In the genomic region with DNA sequence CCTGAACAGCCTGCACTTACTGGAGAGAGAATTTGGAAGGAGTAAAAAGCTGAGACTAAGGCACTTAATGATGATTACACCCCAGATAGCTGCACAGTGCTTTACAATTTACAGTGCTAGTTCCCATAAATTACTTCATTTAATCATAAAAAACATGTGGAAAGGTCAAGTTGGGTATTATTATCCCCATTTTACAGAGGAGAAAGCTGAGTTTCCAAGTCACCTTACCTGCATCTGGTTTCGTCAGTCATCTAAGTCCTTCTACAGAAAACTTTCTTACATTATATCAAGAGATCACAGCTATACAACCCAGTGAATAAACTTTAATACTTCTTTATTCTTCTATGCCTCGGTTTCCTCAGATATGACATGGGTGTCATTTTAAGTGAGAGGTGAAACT, we compare ENCODE assay signal across 15 cellular contexts. TPM values are rescaled to one million over a fixed set of nuclear protein-coding genes. Genes with fewer than 3 reads are reported as not detected.
A peak's percentile ranks its signal among the peaks of the same experiment; 100 is the strongest.
DNase-seq lines count a peak whose midpoint lies in the region; TF ChIP-seq lines count a peak whose summit lies in the region.
"Had no signal": no experiment of that assay in that cellular context is flagged by ENCODE, and none has a peak within 500 bp of the region (broad histone marks: within the 10 kb centered on the region; RNA-seq: fewer than 3 reads in every experiment).

No MANE protein-coding gene starts in this region.

- H3K4me1 Mint-ChIP-seq in endodermal cell, result peaks cover 33% of the 10 kb centered on the region
- H3K4me1 Mint-ChIP-seq in activated naive CD4-positive, alpha-beta T cell treated with anti-CD3 and anti-CD28 coated beads for 36 hours (ENCODE audit: low read depth), result peaks cover 8% of the 10 kb centered on the region

- H3K79me2 ChIP-seq in KMS-11 (ENCODE audit: insufficient read depth, low read depth) (peaks cover 81% of the 10 kb centered on the region), neural cell (replicated peaks; ENCODE audit: insufficient read depth, low read length) (peaks cover 46% of the 10 kb centered on the region)

- H4K20me1 ChIP-seq in KMS-11 (ENCODE audit: insufficient read depth) (0 out of 2 replicates have a peak, but pooled peaks cover 6% of the 10 kb centered on the region), neural cell (ENCODE audit: insufficient read depth) (no peaks in the 10 kb centered on the region)

- no peaks in the 10 kb centered on the region for H3F3A ChIP-seq in neural cell (ENCODE audit: insufficient read depth, low read length, poor library complexity, severe bottlenecking)

- H3K27me3 ChIP-seq in AG04450 (ENCODE audit: control insufficient read depth, insufficient read depth, low read length), result no peaks in the 10 kb centered on the region
- no peaks in the 10 kb centered on the region for H3K27me3 ChIP-seq in KMS-11 (ENCODE audit: insufficient read depth, low read depth)
- no peaks in the 10 kb centered on the region for H3K27me3 ChIP-seq in endodermal cell (ENCODE audit: control insufficient read depth, insufficient read depth, low read length, poor library complexity, severe bottlenecking)
- H3K27me3 ChIP-seq in neural cell (ENCODE audit: insufficient read depth, low read depth, low read length), result peaks cover 20% of the 10 kb centered on the region
- no peaks in the 10 kb centered on the region for H3K27me3 ChIP-seq in suprapubic skin
- H3K27me3 ChIP-seq: ascending aorta had no signal

- peak overlapping the region; percentile 92 for H3K4me2 ChIP-seq in KMS-11
- no peak overlapping the region for H3K4me2 ChIP-seq in neural cell (ENCODE audit: low read length)

- H2AFZ ChIP-seq in KMS-11 (ENCODE audit: low read depth), result no peak overlapping the region
- no peak overlapping the region for H2AFZ ChIP-seq in neural cell (ENCODE audit: low read depth, low read length)

- no peak for TF ChIP-seq RAD21 in neural cell (conservative IDR thresholded peaks at IDR 0.05)

- CTCF ChIA-PET in AG04450 (lab: Charles Lee), result interaction anchor here (0.6 to 2.7 kb wide), 13 partner anchors 12 to 780 kb away, joined by 3 to 15 read pairs (median 4); no protein-coding TSS in a partner anchor
- CTCF ChIA-PET in activated naive CD4-positive, alpha-beta T cell treated with anti-CD3 and anti-CD28 coated beads for 36 hours (lab: Charles Lee), result interaction anchor here (0.6 to 0.9 kb wide), 2 partner anchors 39 to 662 kb away, joined by 3 read pairs; no protein-coding TSS in a partner anchor

- TF ChIP-seq EP300 in neural cell (conservative IDR thresholded peaks at IDR 0.05; ENCODE audit: poor library complexity, severe bottlenecking), result no peak
- no peak for TF ChIP-seq EP300 in suprapubic skin (IDR thresholded peaks at IDR 0.05)

- TF ChIP-seq CTCF in AG04450 (IDR thresholded peaks at IDR 0.05; ENCODE audit: low read depth, low read length), result no peak
- TF ChIP-seq CTCF in KMS-11 (conservative IDR thresholded peaks at IDR 0.05; ENCODE audit: low read depth, low read length), result no peak
- TF ChIP-seq CTCF in endodermal cell (conservative IDR thresholded peaks at IDR 0.05), result no peak
- TF ChIP-seq CTCF in neural cell (IDR thresholded peaks at IDR 0.05; ENCODE audit: poor library complexity, severe bottlenecking), result no peak
- TF ChIP-seq CTCF in suprapubic skin (IDR thresholded peaks at IDR 0.05), result no peak

- no peak for TF ChIP-seq POLR2A in suprapubic skin (IDR thresholded peaks at IDR 0.05)

- H3K36me3 Mint-ChIP-seq in endodermal cell (ENCODE audit: low read depth), result no peaks in the 10 kb centered on the region
- H3K36me3 Mint-ChIP-seq in activated naive CD4-positive, alpha-beta T cell treated with anti-CD3 and anti-CD28 coated beads for 36 hours (ENCODE audit: low read depth), result no peaks in the 10 kb centered on the region

- peak overlapping the region; percentile 1; the same call in 1 of the 2 replicates for H3K4me3 ChIP-seq in AG04450 (ENCODE audit: low read depth, low read length)
- no peak overlapping the region for H3K4me3 ChIP-seq in KMS-11 (IDR thresholded peaks at IDR 0.05; ENCODE audit: insufficient read depth, low read depth, low read length)
- peak overlapping the region; percentile 87 for H3K4me3 ChIP-seq in endodermal cell (ENCODE audit: low read length)
- H3K4me3 ChIP-seq in neural cell (ENCODE audit: low read length), result peak overlapping the region; percentile 78
- no peak overlapping the region for H3K4me3 ChIP-seq in suprapubic skin

- H3K9me3 ChIP-seq in AG04450 (ENCODE audit: control insufficient read depth, insufficient read depth, low read length) (no peaks in the 10 kb centered on the region), endodermal cell (ENCODE audit: control insufficient read depth, low read length) (no peaks in the 10 kb centered on the region), neural cell (ENCODE audit: low read length) (no peaks in the 10 kb centered on the region), suprapubic skin (no peaks in the 10 kb centered on the region)
- H3K9me3 ChIP-seq: ascending aorta had no signal

- H3K27ac Mint-ChIP-seq in endodermal cell, result no peak overlapping the region
- no peak overlapping the region for H3K27ac Mint-ChIP-seq in activated naive CD4-positive, alpha-beta T cell treated with anti-CD3 and anti-CD28 coated beads for 36 hours

- H3K9me3 Mint-ChIP-seq in endodermal cell, result no peaks in the 10 kb centered on the region
- no peaks in the 10 kb centered on the region for H3K9me3 Mint-ChIP-seq in activated naive CD4-positive, alpha-beta T cell treated with anti-CD3 and anti-CD28 coated beads for 36 hours

- POLR2A ChIA-PET in AG04450 (lab: Yijun Ruan, JAX), result interaction anchor here (0.9 kb wide), 2 partner anchors 12 to 514 kb away, joined by 4 read pairs; no protein-coding TSS in a partner anchor

- intact Hi-C loops in activated naive CD4-positive, alpha-beta T cell treated with anti-CD3 and anti-CD28 coated beads for 36 hours (cut with micrococcal nuclease), result loop anchor here (5.0 kb wide), 2 partner anchors 185 to 210 kb away; no protein-coding TSS in a partner anchor

- H3K36me3 ChIP-seq in KMS-11 (ENCODE audit: insufficient read depth) (no peaks in the 10 kb centered on the region), endodermal cell (ENCODE audit: control insufficient read depth, insufficient read depth, low read length) (no peaks in the 10 kb centered on the region), neural cell (ENCODE audit: insufficient read depth, low read length) (no peaks in the 10 kb centered on the region), suprapubic skin (no peaks in the 10 kb centered on the region)
- H3K36me3 ChIP-seq: ascending aorta had no signal

- WGBS in endodermal cell (ENCODE audit: insufficient coverage in 1 of 2, insufficient read length in 1 of 2), 2 experiments, result 97 to 100% methylated on average over 1 to 2 of the region's 2 CpGs
- WGBS in suprapubic skin, result 92% methylated on average over 2 of the region's 2 CpGs

- peaks cover 4% of the 10 kb centered on the region for H3K27me3 Mint-ChIP-seq in endodermal cell (ENCODE audit: insufficient read depth)
- peaks cover 33% of the 10 kb centered on the region for H3K27me3 Mint-ChIP-seq in activated naive CD4-positive, alpha-beta T cell treated with anti-CD3 and anti-CD28 coated beads for 36 hours (ENCODE audit: low read depth)

- H3K4me3 Mint-ChIP-seq in endodermal cell, result peak overlapping the region; percentile 98
- no peak overlapping the region for H3K4me3 Mint-ChIP-seq in activated naive CD4-positive, alpha-beta T cell treated with anti-CD3 and anti-CD28 coated beads for 36 hours

- peak overlapping the region; percentile 95; the same call in 1 of the 2 replicates for H3K9ac ChIP-seq in KMS-11
- no peak overlapping the region for H3K9ac ChIP-seq in endodermal cell (ENCODE audit: extremely low read depth, low read length, poor library complexity, severe bottlenecking)
- H3K9ac ChIP-seq in neural cell (ENCODE audit: low read length), result no peak overlapping the region

- H3K27ac ChIP-seq in AG04450 (ENCODE audit: low read depth, low read length), result no peak overlapping the region
- H3K27ac ChIP-seq in KMS-11, result peak overlapping the region; percentile 87; the same call in 1 of the 2 replicates
- no peak overlapping the region for H3K27ac ChIP-seq in endodermal cell (ENCODE audit: low read depth, low read length)
- no peak overlapping the region for H3K27ac ChIP-seq in neural cell (ENCODE audit: low read length)
- no peak overlapping the region for H3K27ac ChIP-seq in suprapubic skin
- H3K27ac ChIP-seq: ascending aorta, GM23248 had no signal

- no peaks in the 10 kb centered on the region for H3K9me2 ChIP-seq in neural cell (ENCODE audit: insufficient read depth, low read length)

- DNase-seq in AG04450 (ENCODE audit: low read depth, low spot score), result no peak
- no peak for DNase-seq in endodermal cell
- no peak for DNase-seq in suprapubic skin (ENCODE audit: low spot score in 2 of 2)
- no peak for DNase-seq in activated CD4-positive, CD25-positive, alpha-beta regulatory T cell (lab: John Stamatoyannopoulos, UW)
- DNase-seq in cerebellar cortex (ENCODE audit: low spot score), result no peak
- DNase-seq in activated naive CD4-positive, alpha-beta T cell treated with anti-CD3 and anti-CD28 coated beads for 36 hours, result no peak
- DNase-seq: activated CD4-positive, CD25-positive, alpha-beta regulatory T cell treated with anti-CD3 and anti-CD28 coated beads, Interleukin-2, amount 50 U/mL, for 72 hours; activated gamma-delta T cell treated with Interleukin-2 at 50 U/mL for 16 hours; stimulated activated CD4-positive, alpha-beta T cell treated with anti-CD3 and anti-CD28 coated beads, Interleukin-12 subunit alpha, Interleukin-12 subunit beta, amount 100 ng/mL, for 4 hours; stimulated activated naive CD4-positive, alpha-beta T cell had no signal

- H3K4me1 ChIP-seq in KMS-11 (ENCODE audit: low read depth, poor library complexity, severe bottlenecking) (peaks cover 39% of the 10 kb centered on the region), endodermal cell (ENCODE audit: control insufficient read depth, insufficient read depth, low read length) (peaks cover 4% of the 10 kb centered on the region), suprapubic skin (peaks cover 34% of the 10 kb centered on the region)

TF ChIP-seq in neural cell, 6 proteins besides CTCF, POLR2A, EP300 and RAD21 (continues in another document):
- no peak for TF ChIP-seq POLR2AphosphoS5 (IDR thresholded peaks at IDR 0.05)
- TF ChIP-seq MXI1 (conservative IDR thresholded peaks at IDR 0.05; ENCODE audit: poor library complexity, severe bottlenecking), result no peak

RNA-seq across cellular contexts. Expression of gene PTPRK, which starts 3.3 kb away (rescaled TPM):
- polyA plus RNA-seq in AG04450 (2011; rRNA removed) (37.8 and 53.7 TPM in 2 replicates), neural cell (10.4 and 14.9 TPM in 2 replicates)
- polyA minus RNA-seq in AG04450 (2011; rRNA and poly(A)+ RNA removed), result 95.3 and 115 TPM in 2 replicates
- total RNA-seq in endodermal cell (10 to 100 TPM; 46.4 to 57.6 TPM), suprapubic skin (10 to 100 TPM; 40.1 to 82.0 (median 57.6) TPM)
- 31.9 TPM for polyA plus RNA-seq in endodermal cell (2013, experiment 1 of 2)
- 29.8 TPM for polyA plus RNA-seq in endodermal cell (2013, experiment 2 of 2)
- 47.0 and 49.2 TPM in 2 replicates for polyA minus RNA-seq in neural cell
- total RNA-seq in activated naive CD4-positive, alpha-beta T cell treated with anti-CD3 and anti-CD28 coated beads for 36 hours, result 1 to 10 TPM; 5.5 to 8.0 TPM
- total RNA-seq: G401 had no signal

Comparison
In these comparisons a context has a peak if more than half of its experiments do, and no peak if none do; other contexts are left out.
1. H3K4me3 ChIP-seq: peak in AG04450 (single experiment), endodermal cell (single experiment) and neural cell (single experiment); none in KMS-11 (single experiment) and suprapubic skin (single experiment).
2. RNA of gene PTPRK, which starts 3.3 kb away (total RNA-seq): 40.1 to 82.0 TPM in suprapubic skin and 46.4 to 57.6 TPM in endodermal cell; 5.5 to 8.0 TPM in activated naive CD4-positive, alpha-beta T cell treated with anti-CD3 and anti-CD28 coated beads for 36 hours; every median in the first group is over 4 times any median in the second.